In genomic region chr22:37298748-37299495, GRCh38 we compare ENCODE assay signal across 19 cellular contexts. TPM values are rescaled to one million over a fixed set of nuclear protein-coding genes. Genes with fewer than 3 reads are reported as not detected.
A peak's percentile ranks its signal among the peaks of the same experiment; 100 is the strongest.
DNase-seq lines count a peak whose midpoint lies in the region; ATAC-seq and TF ChIP-seq lines count a peak whose summit lies in the region.
"Had no signal": no experiment of that assay in that cellular context is flagged by ENCODE, and none has a peak within 500 bp of the region (broad histone marks: within the 10 kb centered on the region; RNA-seq: fewer than 3 reads in every experiment).

No MANE protein-coding gene starts in this region.

- peaks cover 63% of the 10 kb centered on the region for H3K4me1 Mint-ChIP-seq in activated naive CD4-positive, alpha-beta T cell treated with anti-CD3 and anti-CD28 coated beads for 36 hours (ENCODE audit: low read depth)
- peaks cover 45% of the 10 kb centered on the region for H3K4me1 Mint-ChIP-seq in T-helper 17 cell
- H3K4me1 Mint-ChIP-seq in stimulated activated memory B cell treated with anti-CD40 and anti-IgM and Interleukin-4, amounts not matched to agents 10 μg/mL and 1 μg/mL and 100 μg/mL, for 72 hours, result peaks cover 69% of the 10 kb centered on the region

- H3K4me3 ChIP-seq in effector memory CD4-positive, alpha-beta T cell (ENCODE audit: insufficient read depth, low read depth, low read length, poor library complexity, severe bottlenecking), result no peak overlapping the region
- no peak overlapping the region for H3K4me3 ChIP-seq in thyroid gland (replicated peaks in 1 of 3)
- H3K4me3 ChIP-seq: cardiac muscle cell, lower lobe of right lung, MG63 had no signal

- peak overlapping the region; percentile 65 for H3K27ac Mint-ChIP-seq in activated naive CD4-positive, alpha-beta T cell treated with anti-CD3 and anti-CD28 coated beads for 36 hours
- H3K27ac Mint-ChIP-seq in T-helper 17 cell, result peak overlapping the region; percentile 96
- peak overlapping the region; percentile 61 for H3K27ac Mint-ChIP-seq in stimulated activated memory B cell treated with anti-CD40 and anti-IgM and Interleukin-4, amounts not matched to agents 10 μg/mL and 1 μg/mL and 100 μg/mL, for 72 hours
- H3K27ac Mint-ChIP-seq: type B pancreatic cell had no signal

- WGBS in thyroid gland, 2 donors, result 73 to 84% methylated on average over 13 to 17 of the region's 17 CpGs

- intact Hi-C loops in activated naive CD4-positive, alpha-beta T cell treated with anti-CD3 and anti-CD28 coated beads for 36 hours (cut with micrococcal nuclease), result no loop called here
- intact Hi-C loops in thyroid gland (cut with DNase I), result no loop called here

- H3K27ac ChIP-seq in effector memory CD4-positive, alpha-beta T cell (ENCODE audit: insufficient read depth, low read length, poor library complexity, severe bottlenecking), result peak overlapping the region; percentile 70
- no peak overlapping the region for H3K27ac ChIP-seq in thyroid gland
- H3K27ac ChIP-seq: cardiac muscle cell, lower lobe of right lung had no signal

- no peak for TF ChIP-seq POLR2A in thyroid gland (IDR thresholded peaks at IDR 0.05)

- no peaks in the 10 kb centered on the region for H3K9me3 Mint-ChIP-seq in activated naive CD4-positive, alpha-beta T cell treated with anti-CD3 and anti-CD28 coated beads for 36 hours
- no peaks in the 10 kb centered on the region for H3K9me3 Mint-ChIP-seq in stimulated activated memory B cell treated with anti-CD40 and anti-IgM and Interleukin-4, amounts not matched to agents 10 μg/mL and 1 μg/mL and 100 μg/mL, for 72 hours
- H3K9me3 Mint-ChIP-seq: type B pancreatic cell had no signal

- ATAC-seq in T-helper 17 cell, result no peak
- no peak for ATAC-seq in stimulated activated memory B cell treated with anti-CD40 and anti-IgM and Interleukin-4, amounts not matched to agents 10 μg/mL and 1 μg/mL and 100 μg/mL, for 72 hours
- ATAC-seq in HG03520 (IDR thresholded peaks at IDR 0.05; ENCODE audit: unreplicated experiment), result no peak
- ATAC-seq in HG03457 (IDR thresholded peaks at IDR 0.05; ENCODE audit: unreplicated experiment), result no peak
- ATAC-seq: lower lobe of right lung, right cardiac atrium had no signal

- H3K27me3 Mint-ChIP-seq in activated naive CD4-positive, alpha-beta T cell treated with anti-CD3 and anti-CD28 coated beads for 36 hours (ENCODE audit: low read depth), result no peaks in the 10 kb centered on the region
- no peaks in the 10 kb centered on the region for H3K27me3 Mint-ChIP-seq in T-helper 17 cell
- no peaks in the 10 kb centered on the region for H3K27me3 Mint-ChIP-seq in stimulated activated memory B cell treated with anti-CD40 and anti-IgM and Interleukin-4, amounts not matched to agents 10 μg/mL and 1 μg/mL and 100 μg/mL, for 72 hours

- peaks cover 15% of the 10 kb centered on the region for H3K36me3 Mint-ChIP-seq in activated naive CD4-positive, alpha-beta T cell treated with anti-CD3 and anti-CD28 coated beads for 36 hours (ENCODE audit: low read depth)
- H3K36me3 Mint-ChIP-seq in T-helper 17 cell (ENCODE audit: low read depth), result peaks cover 5% of the 10 kb centered on the region
- H3K36me3 Mint-ChIP-seq in stimulated activated memory B cell treated with anti-CD40 and anti-IgM and Interleukin-4, amounts not matched to agents 10 μg/mL and 1 μg/mL and 100 μg/mL, for 72 hours, result peaks cover 51% of the 10 kb centered on the region
- H3K36me3 Mint-ChIP-seq: type B pancreatic cell had no signal

- peaks cover 69% of the 10 kb centered on the region for H3K36me3 ChIP-seq in effector memory CD4-positive, alpha-beta T cell (ENCODE audit: control insufficient read depth, insufficient read depth, low read length)
- H3K36me3 ChIP-seq in thyroid gland, result no peaks in the 10 kb centered on the region
- H3K36me3 ChIP-seq: cardiac muscle cell, MG63 had no signal

- H3K4me1 ChIP-seq in effector memory CD4-positive, alpha-beta T cell (ENCODE audit: control insufficient read depth, insufficient read depth, low read length, poor library complexity, severe bottlenecking), result peaks cover 55% of the 10 kb centered on the region
- H3K4me1 ChIP-seq in thyroid gland, result no peaks in the 10 kb centered on the region

- TF ChIP-seq CTCF in thyroid gland (IDR thresholded peaks at IDR 0.05), result no peak

- H3K27me3 ChIP-seq in effector memory CD4-positive, alpha-beta T cell (replicated peaks; ENCODE audit: control insufficient read depth, insufficient read depth, low read length, poor library complexity, severe bottlenecking), result no peaks in the 10 kb centered on the region
- no peaks in the 10 kb centered on the region for H3K27me3 ChIP-seq in thyroid gland
- H3K27me3 ChIP-seq: cardiac muscle cell, MG63 had no signal

- no peak for DNase-seq in activated naive CD4-positive, alpha-beta T cell treated with anti-CD3 and anti-CD28 coated beads for 36 hours
- DNase-seq in activated naive CD4-positive, alpha-beta T cell treated with anti-CD3 and anti-CD28 coated beads, Interleukin-2, amount 50 U/mL, for 16 hours, result no peak
- no peak for DNase-seq in T-helper 17 cell
- no peak for DNase-seq in effector memory CD4-positive, alpha-beta T cell
- no peak for DNase-seq in thyroid gland
- DNase-seq: activated CD8-positive, alpha-beta memory T cell treated with anti-CD3 and anti-CD28 coated beads for 24 hours; DMS153; lower lobe of right lung; MG63; NCI-H2171; stimulated activated CD4-positive, alpha-beta T cell treated with anti-CD3 and anti-CD28 coated beads, Interleukin-2, amount 100 ng/mL, for 24 hours; stimulated activated CD8-positive, alpha-beta memory T cell treated with anti-CD3 and anti-CD28 coated beads, Interleukin-4, amount 100 ng/mL, for 48 hours; T-helper 9 cell had no signal

- no peaks in the 10 kb centered on the region for H3K9me3 ChIP-seq in T-helper 17 cell (ENCODE audit: control insufficient read depth, low read length, poor library complexity, severe bottlenecking)
- no peaks in the 10 kb centered on the region for H3K9me3 ChIP-seq in effector memory CD4-positive, alpha-beta T cell (ENCODE audit: control insufficient read depth, low read length)
- no peaks in the 10 kb centered on the region for H3K9me3 ChIP-seq in thyroid gland
- H3K9me3 ChIP-seq: lower lobe of right lung, MG63 had no signal

- CTCF ChIA-PET in activated naive CD4-positive, alpha-beta T cell treated with anti-CD3 and anti-CD28 coated beads for 36 hours (lab: Charles Lee), result interaction anchor here (1.4 kb wide), 1 partner anchor 159 kb away, joined by 4 read pairs; no protein-coding TSS in a partner anchor

- H3K4me3 Mint-ChIP-seq in activated naive CD4-positive, alpha-beta T cell treated with anti-CD3 and anti-CD28 coated beads for 36 hours, result no peak overlapping the region
- no peak overlapping the region for H3K4me3 Mint-ChIP-seq in T-helper 17 cell
- no peak overlapping the region for H3K4me3 Mint-ChIP-seq in stimulated activated memory B cell treated with anti-CD40 and anti-IgM and Interleukin-4, amounts not matched to agents 10 μg/mL and 1 μg/mL and 100 μg/mL, for 72 hours
- H3K4me3 Mint-ChIP-seq: type B pancreatic cell had no signal

RNA-seq across cellular contexts. Expression of gene CYTH4, which starts 16.6 kb away (rescaled TPM):
- total RNA-seq in activated naive CD4-positive, alpha-beta T cell treated with anti-CD3 and anti-CD28 coated beads for 36 hours, result 10 to 100 TPM; 30.5 to 34.0 TPM
- total RNA-seq in T-helper 17 cell (10 to 100 TPM; 89.5 to 98.7 TPM), thyroid gland (10 to 100 TPM in 1 of 4 donors, 1 to 10 TPM in 3; 3.3 to 15.1 (median 4.2) TPM)
- total RNA-seq: cardiac muscle cell had no signal

RNA-seq across cellular contexts. Expression of gene RAC2, which starts 54.9 kb away (rescaled TPM):
- total RNA-seq in activated naive CD4-positive, alpha-beta T cell treated with anti-CD3 and anti-CD28 coated beads for 36 hours, result 100 to 1,000 TPM; 728 to 759 TPM
- total RNA-seq in T-helper 17 cell (100 to 1,000 TPM; 297 to 478 TPM), thyroid gland (1 to 10 TPM; 3.6 to 6.0 (median 4.6) TPM)

Comparison
In these comparisons a context has a peak if more than half of its experiments do, and no peak if none do; other contexts are left out.
1. RNA of gene RAC2, which starts 54.9 kb away (total RNA-seq): 728 to 759 TPM in activated naive CD4-positive, alpha-beta T cell treated with anti-CD3 and anti-CD28 coated beads for 36 hours and 297 to 478 TPM in T-helper 17 cell; 3.6 to 6.0 TPM in thyroid gland; every median in the first group is over 10 times any median in the second.
2. Peak in every context shown above with its lines, with median percentiles within 50 percentile points of each other: H3K27ac Mint-ChIP-seq.